31 cellular contexts compared by ENCODE assay signal in genomic region chr2:20005891-20006470, GRCh38. TPM values are rescaled to one million over a fixed set of nuclear protein-coding genes. Genes with fewer than 3 reads are reported as not detected.
"Had no signal": no experiment of that assay in that cellular context is flagged by ENCODE, and none has a peak within 500 bp of the region (broad histone marks: within the 10 kb centered on the region; RNA-seq: fewer than 3 reads in every experiment).

No MANE protein-coding gene starts in this region.

- H3K36me3 ChIP-seq: ovary, spleen, suprapubic skin, tibial artery, transverse colon, upper lobe of left lung, uterus had no signal

- H3K9me3 Mint-ChIP-seq: naive thymus-derived CD4-positive, alpha-beta T cell; natural killer cell treated with Interleukin-12 subunit alpha and Interleukin-12 subunit beta and Interleukin-15 and Interleukin-18, amount 100 ng/mL, for 72 hours; nephron progenitor cell; neural crest cell; stimulated activated memory B cell treated with anti-CD40 and anti-IgM and Interleukin-4, amounts not matched to agents 10 μg/mL and 1 μg/mL and 100 μg/mL, for 72 hours; stimulated activated naive CD8-positive, alpha-beta T cell treated with anti-CD3 and anti-CD28 coated beads, Interleukin-15, amount 100 ng/mL, for 72 hours had no signal

- DNase-seq: naive thymus-derived CD4-positive, alpha-beta T cell; nephron progenitor cell; occipital lobe; ovary; posterior cingulate gyrus; psoas muscle; right cardiac atrium; spleen; stimulated activated CD4-positive, alpha-beta T cell treated with anti-CD3 and anti-CD28 coated beads, Interleukin-12 subunit alpha, Interleukin-12 subunit beta, amount 100 ng/mL, for 4 hours; stimulated activated CD4-positive, alpha-beta T cell treated with anti-CD3 and anti-CD28 coated beads, Interleukin-1b, Interleukin-23, amount 100 ng/mL, for 48 hours; stimulated activated CD4-positive, alpha-beta T cell treated with anti-CD3 and anti-CD28 coated beads, Interleukin-4, amount 100 ng/mL, for 1 hour; stimulated activated CD4-positive, alpha-beta T cell treated with anti-CD3 and anti-CD28 coated beads, Interleukin-4, amount 100 ng/mL, for 4 hours; stimulated activated CD8-positive, alpha-beta memory T cell treated with anti-CD3 and anti-CD28 coated beads, Interleukin-4, amount 100 ng/mL, for 48 hours; stimulated activated naive CD4-positive, alpha-beta T cell; stimulated activated naive CD8-positive, alpha-beta T cell treated with anti-CD3 and anti-CD28 coated beads, Interleukin-15, amount 100 ng/mL, for 72 hours; stimulated activated naive CD8-positive, alpha-beta T cell treated with anti-CD3 and anti-CD28 coated beads, Interleukin-15, Interleukin-2, amounts not matched to agents 100 U/mL and 50 U/mL, for 24 hours; substantia nigra; testis; tibial artery; transverse colon; uterus had no signal

- H3K4me2 ChIP-seq: smooth muscle cell had no signal

- H3K27me3 ChIP-seq: ovary, testis, tibial artery, upper lobe of left lung, uterus had no signal

- H3K79me2 ChIP-seq: parathyroid adenoma had no signal

- H2AFZ ChIP-seq: parathyroid adenoma had no signal

- H3K4me3 Mint-ChIP-seq: naive thymus-derived CD4-positive, alpha-beta T cell; natural killer cell treated with Interleukin-12 subunit alpha and Interleukin-12 subunit beta and Interleukin-15 and Interleukin-18, amount 100 ng/mL, for 72 hours; nephron progenitor cell; neural crest cell; stimulated activated memory B cell treated with anti-CD40 and anti-IgM and Interleukin-4, amounts not matched to agents 10 μg/mL and 1 μg/mL and 100 μg/mL, for 72 hours; stimulated activated naive CD8-positive, alpha-beta T cell treated with anti-CD3 and anti-CD28 coated beads, Interleukin-15, amount 100 ng/mL, for 72 hours had no signal

- H3K9me3 ChIP-seq: ovary, psoas muscle, spleen, suprapubic skin, testis, tibial artery, transverse colon, upper lobe of left lung, uterus had no signal

- H3K27ac ChIP-seq: ovary, parathyroid adenoma, psoas muscle, skin epidermis, spleen, suprapubic skin, testis, tibial artery, transverse colon, upper lobe of left lung, uterus had no signal

- H3K4me1 ChIP-seq: parathyroid adenoma, psoas muscle, spleen, suprapubic skin, tibial artery, transverse colon, upper lobe of left lung, uterus had no signal

- H3K27ac Mint-ChIP-seq: naive thymus-derived CD4-positive, alpha-beta T cell; natural killer cell treated with Interleukin-12 subunit alpha and Interleukin-12 subunit beta and Interleukin-15 and Interleukin-18, amount 100 ng/mL, for 72 hours; nephron progenitor cell; progenitor cell of endocrine pancreas; stimulated activated memory B cell treated with anti-CD40 and anti-IgM and Interleukin-4, amounts not matched to agents 10 μg/mL and 1 μg/mL and 100 μg/mL, for 72 hours; stimulated activated naive CD8-positive, alpha-beta T cell treated with anti-CD3 and anti-CD28 coated beads, Interleukin-15, amount 100 ng/mL, for 72 hours had no signal

- H3K9ac ChIP-seq: parathyroid adenoma had no signal

- ATAC-seq: naive thymus-derived CD4-positive, alpha-beta T cell; natural killer cell treated with Interleukin-12 subunit alpha and Interleukin-12 subunit beta and Interleukin-15 and Interleukin-18, amount 100 ng/mL, for 72 hours; psoas muscle; right cardiac atrium; sciatic nerve; stimulated activated memory B cell treated with anti-CD40 and anti-IgM and Interleukin-4, amounts not matched to agents 10 μg/mL and 1 μg/mL and 100 μg/mL, for 72 hours; stimulated activated naive CD8-positive, alpha-beta T cell treated with anti-CD3 and anti-CD28 coated beads, Interleukin-15, amount 100 ng/mL, for 72 hours; stimulated activated naive CD8-positive, alpha-beta T cell treated with anti-CD3 and anti-CD28 coated beads, Interleukin-15, Interleukin-2, amounts not matched to agents 100 U/mL and 50 U/mL, for 24 hours had no signal

- H3K4me3 ChIP-seq: ovary, psoas muscle, skin epidermis, smooth muscle cell, spleen, suprapubic skin, testis, tibial artery, transverse colon, upper lobe of left lung, uterus had no signal

- H3K4me1 Mint-ChIP-seq: naive thymus-derived CD4-positive, alpha-beta T cell; neural crest cell; stimulated activated memory B cell treated with anti-CD40 and anti-IgM and Interleukin-4, amounts not matched to agents 10 μg/mL and 1 μg/mL and 100 μg/mL, for 72 hours; stimulated activated naive CD8-positive, alpha-beta T cell treated with anti-CD3 and anti-CD28 coated beads, Interleukin-15, amount 100 ng/mL, for 72 hours had no signal

- H3K36me3 Mint-ChIP-seq: naive thymus-derived CD4-positive, alpha-beta T cell; natural killer cell treated with Interleukin-12 subunit alpha and Interleukin-12 subunit beta and Interleukin-15 and Interleukin-18, amount 100 ng/mL, for 72 hours; stimulated activated memory B cell treated with anti-CD40 and anti-IgM and Interleukin-4, amounts not matched to agents 10 μg/mL and 1 μg/mL and 100 μg/mL, for 72 hours had no signal

RNA-seq across cellular contexts. Expression of gene MATN3, which starts 6.5 kb away (rescaled TPM):
- total RNA-seq: naive thymus-derived CD4-positive, alpha-beta T cell; natural killer cell treated with Interleukin-12 subunit alpha and Interleukin-12 subunit beta and Interleukin-15 and Interleukin-18, amount 100 ng/mL, for 72 hours had no signal
- polyA plus RNA-seq: naive thymus-derived CD4-positive, alpha-beta T cell had no signal
